Comparison of ENCODE assay signal across 8 cellular contexts in genomic region chr11:72584933-72585597, GRCh38.
A peak's percentile ranks its signal among the peaks of the same experiment; 100 is the strongest.
DNase-seq lines count a peak whose midpoint lies in the region; ATAC-seq and TF ChIP-seq lines count a peak whose summit lies in the region.
"Had no signal": no experiment of that assay in that cellular context is flagged by ENCODE, and none has a peak within 500 bp of the region (broad histone marks: within the 10 kb centered on the region; RNA-seq: fewer than 3 reads in every experiment).

No MANE protein-coding gene starts in this region.

- no peaks in the 10 kb centered on the region for H3K9me3 Mint-ChIP-seq in dendritic cell treated with granulocyte-macrophage colony-stimulating factor and Interleukin-4, amounts not matched to agents 40 ng/mL and 50 ng/mL, for 4 days
- H3K9me3 Mint-ChIP-seq in nephron progenitor cell = no peaks in the 10 kb centered on the region

- H3K4me3 ChIP-seq in NB4 (ENCODE audit: low read depth, low read length) = no peak overlapping the region
- H3K4me3 ChIP-seq: uterus had no signal

- peaks cover 63% of the 10 kb centered on the region for H3K4me1 Mint-ChIP-seq in dendritic cell treated with granulocyte-macrophage colony-stimulating factor and Interleukin-4, amounts not matched to agents 40 ng/mL and 50 ng/mL, for 4 days (ENCODE audit: low read depth)
- peaks cover 15% of the 10 kb centered on the region for H3K4me1 Mint-ChIP-seq in nephron progenitor cell

- H3K4me3 Mint-ChIP-seq in dendritic cell treated with granulocyte-macrophage colony-stimulating factor and Interleukin-4, amounts not matched to agents 40 ng/mL and 50 ng/mL, for 4 days = no peak overlapping the region
- H3K4me3 Mint-ChIP-seq in nephron progenitor cell = peak overlapping the region; percentile 67

- ATAC-seq in HG03442 (IDR thresholded peaks at IDR 0.05; ENCODE audit: unreplicated experiment) (no peak), GM19452 (IDR thresholded peaks at IDR 0.05; ENCODE audit: unreplicated experiment) (no peak)

- peak overlapping the region; percentile 73 for H3K27ac Mint-ChIP-seq in dendritic cell treated with granulocyte-macrophage colony-stimulating factor and Interleukin-4, amounts not matched to agents 40 ng/mL and 50 ng/mL, for 4 days
- H3K27ac Mint-ChIP-seq in nephron progenitor cell = no peak overlapping the region

- DNase-seq in GM10266 (ENCODE audit: extremely low spot score) (no peak), NB4 (ENCODE audit: low read depth) (peak; percentile 34), nephron progenitor cell (no peak), EL (no peak)

- intact Hi-C loops in dendritic cell treated with granulocyte-macrophage colony-stimulating factor and Interleukin-4, amounts not matched to agents 40 ng/mL and 50 ng/mL, for 4 days (cut with micrococcal nuclease) = loop anchor here (2.0 kb wide), 1 partner anchor 58 kb away; no protein-coding TSS in a partner anchor

- TF ChIP-seq POLR2A in NB4 (IDR thresholded peaks at IDR 0.05; ENCODE audit: extremely low read depth, insufficient read length) = no peak

- TF ChIP-seq CTCF in GM10266 (IDR thresholded peaks at IDR 0.05; ENCODE audit: control insufficient read depth, insufficient read depth, low read depth, missing control alignments) = peak; percentile 11
- no peak for TF ChIP-seq CTCF in NB4 (IDR thresholded peaks at IDR 0.05; ENCODE audit: low read depth, low read length)
- no peak for TF ChIP-seq CTCF in nephron progenitor cell (IDR thresholded peaks at IDR 0.05)

- H3K36me3 Mint-ChIP-seq in dendritic cell treated with granulocyte-macrophage colony-stimulating factor and Interleukin-4, amounts not matched to agents 40 ng/mL and 50 ng/mL, for 4 days (ENCODE audit: low read depth) = no peaks in the 10 kb centered on the region
- H3K36me3 Mint-ChIP-seq in nephron progenitor cell (ENCODE audit: low read depth) = no peaks in the 10 kb centered on the region

- H3K27me3 Mint-ChIP-seq in dendritic cell treated with granulocyte-macrophage colony-stimulating factor and Interleukin-4, amounts not matched to agents 40 ng/mL and 50 ng/mL, for 4 days = peaks cover 73% of the 10 kb centered on the region
- H3K27me3 Mint-ChIP-seq in nephron progenitor cell (ENCODE audit: low read depth, poor library complexity) = peaks cover 91% of the 10 kb centered on the region
